In the genomic region with DNA sequence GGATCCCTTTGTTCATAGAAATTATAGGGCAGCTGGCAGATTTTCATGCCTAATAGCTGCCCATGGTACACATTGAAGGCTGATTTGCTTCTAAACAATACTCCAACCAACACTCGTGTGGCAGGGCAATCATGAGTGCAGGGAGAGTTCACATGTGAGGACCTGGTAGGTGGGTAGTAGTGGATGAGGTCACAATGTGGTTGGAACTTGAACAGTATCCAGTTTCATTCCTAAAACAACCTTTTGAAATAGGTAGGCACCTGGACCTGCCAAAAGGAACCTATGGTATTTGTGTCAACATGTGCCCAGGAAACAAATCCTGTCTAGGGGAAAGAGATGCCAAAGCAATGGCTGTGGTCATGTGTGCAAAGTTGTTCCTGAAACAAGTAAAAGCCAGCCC, we compare ENCODE assay signal across 23 cellular contexts. TPM values are rescaled to one million over a fixed set of nuclear protein-coding genes. Genes with fewer than 3 reads are reported as not detected.
DNase-seq lines count a peak whose midpoint lies in the region; ATAC-seq, FAIRE-seq and TF ChIP-seq lines count a peak whose summit lies in the region.
"Had no signal": no experiment of that assay in that cellular context is flagged by ENCODE, and none has a peak within 500 bp of the region (broad histone marks: within the 10 kb centered on the region; RNA-seq: fewer than 3 reads in every experiment).

No MANE protein-coding gene starts in this region.

- no peaks in the 10 kb centered on the region for H3K79me2 ChIP-seq in KMS-11 (ENCODE audit: insufficient read depth, low read depth)
- no peaks in the 10 kb centered on the region for H3K79me2 ChIP-seq in GM12878 (ENCODE audit: control insufficient read depth, insufficient read depth, low read length)
- H3K79me2 ChIP-seq in OCI-LY7 (ENCODE audit: insufficient read depth, low read depth, low read length) = no peaks in the 10 kb centered on the region

- peak overlapping the region; percentile 56 for H3K27ac Mint-ChIP-seq in progenitor cell of endocrine pancreas
- H3K27ac Mint-ChIP-seq: CD14-positive monocyte had no signal

- H3K9me3 Mint-ChIP-seq in progenitor cell of endocrine pancreas (ENCODE audit: low read depth) = peaks cover 4% of the 10 kb centered on the region
- H3K9me3 Mint-ChIP-seq: CD14-positive monocyte had no signal

- no peaks in the 10 kb centered on the region for H3K9me2 ChIP-seq in OCI-LY7 (ENCODE audit: insufficient read depth, low read length)

- BruUV-seq in GM12878 (replicated peaks; lab: Mats Ljungman, UMichigan) (no TSS peak), OCI-LY7 (replicated peaks; lab: Mats Ljungman, UMichigan) (no TSS peak)

- no peak for TF ChIP-seq POLR2A in GM12878 (IDR thresholded peaks at IDR 0.05; ENCODE audit: low read depth, low read length)

- H3K27ac ChIP-seq in KMS-11 (no peak overlapping the region), GM12878 (ENCODE audit: control insufficient read depth, insufficient read depth) (no peak overlapping the region), OCI-LY7 (ENCODE audit: low read depth, low read length, poor library complexity, severe bottlenecking) (no peak overlapping the region)
- H3K27ac ChIP-seq: SJSA1 had no signal

- H3K4me1 Mint-ChIP-seq in progenitor cell of endocrine pancreas (ENCODE audit: low read depth) = peaks cover 12% of the 10 kb centered on the region

- 38% methylated on average over 1 of the region's 1 CpG for WGBS in GM12878 (ENCODE audit: insufficient coverage, insufficient replicate concordance, low lambda C conversion rate, missing lambda C conversion rate)

- no peak overlapping the region for H3K4me3 ChIP-seq in KMS-11 (IDR thresholded peaks at IDR 0.05; ENCODE audit: insufficient read depth, low read depth, low read length)
- H3K4me3 ChIP-seq in GM12878 = no peak overlapping the region
- no peak overlapping the region for H3K4me3 ChIP-seq in OCI-LY7 (ENCODE audit: low read depth, low read length, poor library complexity, severe bottlenecking)
- H3K4me3 ChIP-seq: MG63, SJSA1 had no signal

- H3K4me2 ChIP-seq in KMS-11 = peak overlapping the region; percentile 17; the same call in 1 of the 2 replicates
- no peak overlapping the region for H3K4me2 ChIP-seq in GM12878 (ENCODE audit: control insufficient read depth, insufficient read depth)
- H3K4me2 ChIP-seq in OCI-LY7 (ENCODE audit: low read length) = no peak overlapping the region

- no peaks in the 10 kb centered on the region for H4K20me1 ChIP-seq in KMS-11 (ENCODE audit: insufficient read depth)
- no peaks in the 10 kb centered on the region for H4K20me1 ChIP-seq in GM12878 (ENCODE audit: control insufficient read depth, insufficient read depth)
- H4K20me1 ChIP-seq in OCI-LY7 (ENCODE audit: insufficient read depth, low read length) = no peaks in the 10 kb centered on the region

- no peaks in the 10 kb centered on the region for H3K36me3 Mint-ChIP-seq in progenitor cell of endocrine pancreas (ENCODE audit: insufficient read depth)
- H3K36me3 Mint-ChIP-seq: CD14-positive monocyte had no signal

- H3K4me3 Mint-ChIP-seq in progenitor cell of endocrine pancreas (ENCODE audit: low read depth) = no peak overlapping the region
- H3K4me3 Mint-ChIP-seq: CD14-positive monocyte had no signal

- no peak for FAIRE-seq in GM12878 (lab: Jason Lieb, UNC)
- FAIRE-seq: A204.1, D721Med, GM12891, H1, RCC 7860 had no signal

- no peak overlapping the region for H3K9ac ChIP-seq in KMS-11
- no peak overlapping the region for H3K9ac ChIP-seq in GM12878 (ENCODE audit: control insufficient read depth, insufficient read depth, low read length)

- H3K36me3 ChIP-seq in KMS-11 (ENCODE audit: insufficient read depth) (no peaks in the 10 kb centered on the region), GM12878 (ENCODE audit: control insufficient read depth in 2 of 2, insufficient read depth in 2 of 2, low read length in 1 of 2) (no peaks in the 10 kb centered on the region), OCI-LY7 (ENCODE audit: insufficient read depth, low read length) (no peaks in the 10 kb centered on the region)
- H3K36me3 ChIP-seq: MG63, SJSA1 had no signal

- CTCF ChIA-PET in GM12878 (lab: Yijun Ruan, JAX) = interaction anchor here (1.2 to 2.4 kb wide), 8 partner anchors 9 to 347 kb away, joined by 3 to 21 read pairs (median 5); no protein-coding TSS in a partner anchor
- CTCF ChIA-PET in OCI-LY7 (lab: Charles Lee; ENCODE audit: unreplicated experiment) = no interaction called here

- RAD21 ChIA-PET in GM12878 (lab: Charles Lee; ENCODE audit: unreplicated experiment) = interaction anchor here (0.8 to 6.3 kb wide), 7 partner anchors 11 to 64 kb away, joined by 3 to 58 read pairs (median 9); partner anchors contain the start of gene CCL3

- no peak for TF ChIP-seq EP300 in GM12878 (IDR thresholded peaks at IDR 0.05; ENCODE audit: borderline replicate concordance in 1 of 2, control insufficient read depth in 1 of 2, low read depth in 2 of 2, low read length in 2 of 2)

- H2AFZ ChIP-seq in KMS-11 (ENCODE audit: low read depth) (no peak overlapping the region), GM12878 (ENCODE audit: control insufficient read depth, low read depth, low read length) (no peak overlapping the region), OCI-LY7 (ENCODE audit: low read length) (no peak overlapping the region)

- no peaks in the 10 kb centered on the region for H3K27me3 Mint-ChIP-seq in progenitor cell of endocrine pancreas

- ATAC-seq in GM12878 = no peak
- no peak for ATAC-seq in HG02973 (IDR thresholded peaks at IDR 0.05; ENCODE audit: unreplicated experiment)
- ATAC-seq: HCT116 had no signal

- TF ChIP-seq RAD21 in GM12878 (IDR thresholded peaks at IDR 0.05; ENCODE audit: insufficient read depth, low read depth, low read length) = no peak

- POLR2A ChIA-PET in GM12878 (lab: Charles Lee) = interaction anchor here (1.8 to 1.9 kb wide), 2 partner anchors 9 to 10 kb away, joined by 7 to 8 read pairs; no protein-coding TSS in a partner anchor
- POLR2A ChIA-PET in OCI-LY7 (lab: Charles Lee) = interaction anchor here (0.7 to 0.8 kb wide), 2 partner anchors 16 to 18 kb away, joined by 3 read pairs; no protein-coding TSS in a partner anchor

- SMC1A ChIA-PET in GM12878 (lab: Charles Lee; ENCODE audit: uncharacterized antibody, unreplicated experiment) = interaction anchor here (0.7 to 11.5 kb wide), 11 partner anchors 9 to 167 kb away, joined by 3 to 128 read pairs (median 5); partner anchors contain the start of genes CCL3 and CCL4

- no peaks in the 10 kb centered on the region for H3K27me3 ChIP-seq in KMS-11 (ENCODE audit: insufficient read depth, low read depth)
- H3K27me3 ChIP-seq in GM12878 (replicated peaks in 1 of 2; ENCODE audit: control insufficient read depth in 2 of 2, insufficient read depth in 2 of 2, low read length in 1 of 2) = no peaks in the 10 kb centered on the region
- H3K27me3 ChIP-seq: MG63 had no signal

- in situ Hi-C loops in GM12878 (cut with MboI) = loop anchor here (25.0 kb wide), 1 partner anchor 351 kb away; the partner anchor contains the start of gene ZNHIT3

- H3K4me1 ChIP-seq in KMS-11 (ENCODE audit: low read depth, poor library complexity, severe bottlenecking) (peaks cover 8% of the 10 kb centered on the region), GM12878 (ENCODE audit: control insufficient read depth, insufficient read depth, low read length) (peaks cover 29% of the 10 kb centered on the region), OCI-LY7 (ENCODE audit: insufficient read depth, low read length, poor library complexity, severe bottlenecking) (no peaks in the 10 kb centered on the region)
- H3K4me1 ChIP-seq: SJSA1 had no signal

- TF ChIP-seq CTCF in KMS-11 (conservative IDR thresholded peaks at IDR 0.05; ENCODE audit: low read depth, low read length) (no peak), GM12878 (IDR thresholded peaks at IDR 0.05 in 2 of 3, conservative IDR thresholded peaks at IDR 0.05 in 1 of 3; ENCODE audit: control insufficient read depth in 2 of 3, extremely low read depth in 1 of 3, insufficient read depth in 1 of 3, low read depth in 3 of 3, low read length in 3 of 3) (no peak), progenitor cell of endocrine pancreas (IDR thresholded peaks at IDR 0.05; ENCODE audit: unreplicated experiment) (no peak), OCI-LY7 (conservative IDR thresholded peaks at IDR 0.05; ENCODE audit: low read length) (no peak)

- intact Hi-C loops in GM12878 (cut with micrococcal nuclease; ENCODE audit: unreplicated experiment) (no loop called here), OCI-LY7 (cut with micrococcal nuclease; ENCODE audit: unreplicated experiment) (no loop called here)

- H3K9me3 ChIP-seq in GM12878 (replicated peaks; ENCODE audit: control insufficient read depth, insufficient read depth, low read length) = no peaks in the 10 kb centered on the region; the same call in 1 of the 3 replicates
- H3K9me3 ChIP-seq in OCI-LY7 (ENCODE audit: low read length) = no peaks in the 10 kb centered on the region
- H3K9me3 ChIP-seq: MG63, SJSA1 had no signal

- DNase-seq in D341Med (ENCODE audit: low spot score) (peak; percentile 6), GM12878 (ENCODE audit: low read depth, low spot score) (no peak), progenitor cell of endocrine pancreas (ENCODE audit: low spot score, unreplicated experiment) (no peak), OCI-LY7 (ENCODE audit: low spot score) (no peak), NCI-H446 (lab: John Stamatoyannopoulos, UW) (no peak)
- DNase-seq: DND-41, Kasumi-1, MG63, NCI-H1417, NCI-H1694 treated with DMSO at 0.1 percent for 48 hours, NCI-H226, NCI-H524, NCI-H774 had no signal

RNA-seq across cellular contexts. Expression of gene CCL4, which starts 32.8 kb away (rescaled TPM):
- 8.8 and 9.5 TPM in 2 replicates for total RNA-seq in GM12878 (2013; cell fraction: nucleolus; rRNA removed)
- total RNA-seq in GM12878 (2014; rRNA removed) = 77.8 and 78.7 TPM in 2 replicates
- 80.1 and 85.0 TPM in 2 replicates for total RNA-seq in GM12878 (2014; rRNA removed; fragmentation: Illumina TruSeq; extraction: Trizol)
- 50.8 and 54.8 TPM in 2 replicates for total RNA-seq in GM12878 (2021)
- 32.1 TPM for polyA plus RNA-seq in GM12878 (2011; ENCODE audit: low read depth)
- polyA plus RNA-seq in GM12878 (2011; rRNA removed) = 524 and 741 TPM in 2 replicates
- 616 and 746 TPM in 2 replicates for polyA plus RNA-seq in GM12878 (2011; cell fraction: cytosol; rRNA removed)
- polyA plus RNA-seq in GM12878 (2011; cell fraction: nucleus; rRNA removed) = 311 and 571 TPM in 2 replicates
- 19.0 and 53.7 TPM in 2 replicates for polyA plus RNA-seq in GM12878 (2012)
- 76.3 and 86.9 TPM in 2 replicates for polyA plus RNA-seq in GM12878 (2014; fragmentation: Illumina TruSeq; extraction: Trizol)
- 100 to 1,000 TPM; 357 to 425 TPM for polyA plus RNA-seq in GM12878 (2014; fragmentation: Nextera tagmentation; extraction: Ambion mirVana)
- 87.3 and 96.6 TPM in 2 replicates for polyA plus RNA-seq in GM12878 (2014; rRNA removed)
- 10 to 100 TPM; 18.7 to 20.5 TPM for polyA plus RNA-seq in GM12878 (2016; fragmentation: Nextera tagmentation; extraction: Ambion mirVana)
- polyA minus RNA-seq in GM12878 (2011; rRNA and poly(A)+ RNA removed) = 445 and 610 TPM in 2 replicates
- 254 and 292 TPM in 2 replicates for polyA minus RNA-seq in GM12878 (2011; cell fraction: cytosol; rRNA and poly(A)+ RNA removed)
- 194 and 212 TPM in 2 replicates for polyA minus RNA-seq in GM12878 (2011; cell fraction: nucleus; rRNA and poly(A)+ RNA removed)
- total RNA-seq in progenitor cell of endocrine pancreas = not detected in 2 replicates
- 0.09 TPM in 1 of 2 replicates, not detected in the other for total RNA-seq in OCI-LY7 (2014; rRNA removed; shearing (Covaris generic))
- total RNA-seq in OCI-LY7 (2022) = not detected in 2 replicates
- total RNA-seq: H1, SJSA1 had no signal
- polyA plus RNA-seq: H1 had no signal

RNA-seq across cellular contexts. Expression of gene TBC1D3B, which starts 40.0 kb away (rescaled TPM):
- 9.6 and 11.1 TPM in 2 replicates for total RNA-seq in GM12878 (2013; cell fraction: nucleolus; rRNA removed)
- total RNA-seq in GM12878 (2014; rRNA removed) (1.8 and 2.7 TPM in 2 replicates), GM12878 (2014; rRNA removed; fragmentation: Illumina TruSeq; extraction: Trizol) (1.6 and 2.0 TPM in 2 replicates), GM12878 (2021) (2.5 and 8.5 TPM in 2 replicates), progenitor cell of endocrine pancreas (27.1 and 30.1 TPM in 2 replicates), OCI-LY7 (2022) (12.8 and 13.8 TPM in 2 replicates)
- polyA plus RNA-seq in GM12878 (2011; ENCODE audit: low read depth) = not detected
- polyA plus RNA-seq in GM12878 (2011; rRNA removed) (2.0 and 2.1 TPM in 2 replicates), GM12878 (2014; fragmentation: Illumina TruSeq; extraction: Trizol) (0.93 TPM in 1 of 2 replicates, not detected in the other), GM12878 (2014; fragmentation: Nextera tagmentation; extraction: Ambion mirVana) (not detected), GM12878 (2014; rRNA removed) (3.0 and 4.8 TPM in 2 replicates), GM12878 (2016; fragmentation: Nextera tagmentation; extraction: Ambion mirVana) (1 to 10 TPM in 1 of 2 experiments, under 1 TPM in 1; 0.67 to 1.6 TPM)
- polyA plus RNA-seq in GM12878 (2011; cell fraction: cytosol; rRNA removed) = 1.6 and 2.6 TPM in 2 replicates
- 15.3 and 19.8 TPM in 2 replicates for polyA plus RNA-seq in GM12878 (2011; cell fraction: nucleus; rRNA removed)
- polyA plus RNA-seq in GM12878 (2012) = 3.0 and 5.8 TPM in 2 replicates
- polyA minus RNA-seq in GM12878 (2011; rRNA and poly(A)+ RNA removed) = 0.80 TPM in 1 of 2 replicates, not detected in the other
- polyA minus RNA-seq in GM12878 (2011; cell fraction: cytosol; rRNA and poly(A)+ RNA removed) = not detected in 2 replicates
- 1.9 and 2.3 TPM in 2 replicates for polyA minus RNA-seq in GM12878 (2011; cell fraction: nucleus; rRNA and poly(A)+ RNA removed)
- 1.5 and 3.0 TPM in 2 replicates for total RNA-seq in OCI-LY7 (2014; rRNA removed; shearing (Covaris generic))
- polyA plus RNA-seq: CD14-positive monocyte had no signal

RNA-seq across cellular contexts. Expression of gene CCL3, which starts 46.5 kb away (rescaled TPM):
- 131 and 132 TPM in 2 replicates for total RNA-seq in GM12878 (2013; cell fraction: nucleolus; rRNA removed)
- total RNA-seq in GM12878 (2014; rRNA removed) (262 and 269 TPM in 2 replicates), GM12878 (2014; rRNA removed; fragmentation: Illumina TruSeq; extraction: Trizol) (208 and 210 TPM in 2 replicates), GM12878 (2021) (189 and 197 TPM in 2 replicates), progenitor cell of endocrine pancreas (not detected in 2 replicates), OCI-LY7 (2022) (not detected in 2 replicates)
- polyA plus RNA-seq in GM12878 (2011; ENCODE audit: low read depth) = 155 TPM
- polyA plus RNA-seq in GM12878 (2011; rRNA removed) (330 and 1,488 TPM in 2 replicates), GM12878 (2014; fragmentation: Illumina TruSeq; extraction: Trizol) (72.6 and 143 TPM in 2 replicates), GM12878 (2014; fragmentation: Nextera tagmentation; extraction: Ambion mirVana) (100 to 1,000 TPM; 240 to 318 TPM), GM12878 (2014; rRNA removed) (169 and 181 TPM in 2 replicates), GM12878 (2016; fragmentation: Nextera tagmentation; extraction: Ambion mirVana) (10 to 100 TPM; 96.5 to 99.9 TPM)
- 1,075 and 1,156 TPM in 2 replicates for polyA plus RNA-seq in GM12878 (2011; cell fraction: cytosol; rRNA removed)
- polyA plus RNA-seq in GM12878 (2011; cell fraction: nucleus; rRNA removed) = 866 and 1,038 TPM in 2 replicates
- polyA plus RNA-seq in GM12878 (2012) = 156 and 169 TPM in 2 replicates
- 415 and 439 TPM in 2 replicates for polyA minus RNA-seq in GM12878 (2011; rRNA and poly(A)+ RNA removed)
- 515 and 603 TPM in 2 replicates for polyA minus RNA-seq in GM12878 (2011; cell fraction: cytosol; rRNA and poly(A)+ RNA removed)
- polyA minus RNA-seq in GM12878 (2011; cell fraction: nucleus; rRNA and poly(A)+ RNA removed) = 1,135 and 1,325 TPM in 2 replicates
- total RNA-seq in OCI-LY7 (2014; rRNA removed; shearing (Covaris generic)) = not detected in 2 replicates
- total RNA-seq: H1, SJSA1 had no signal
- polyA plus RNA-seq: H1 had no signal

Comparison
In these comparisons a context has a peak if more than half of its experiments do, and no peak if none do; other contexts are left out.
1. RNA of gene CCL3, which starts 46.5 kb away (total RNA-seq): 131 to 269 TPM in GM12878; not detected in progenitor cell of endocrine pancreas and not detected in OCI-LY7; every median in the first group is over 100 times any median in the second.